10 cellular contexts compared by ENCODE assay signal in the genomic region with DNA sequence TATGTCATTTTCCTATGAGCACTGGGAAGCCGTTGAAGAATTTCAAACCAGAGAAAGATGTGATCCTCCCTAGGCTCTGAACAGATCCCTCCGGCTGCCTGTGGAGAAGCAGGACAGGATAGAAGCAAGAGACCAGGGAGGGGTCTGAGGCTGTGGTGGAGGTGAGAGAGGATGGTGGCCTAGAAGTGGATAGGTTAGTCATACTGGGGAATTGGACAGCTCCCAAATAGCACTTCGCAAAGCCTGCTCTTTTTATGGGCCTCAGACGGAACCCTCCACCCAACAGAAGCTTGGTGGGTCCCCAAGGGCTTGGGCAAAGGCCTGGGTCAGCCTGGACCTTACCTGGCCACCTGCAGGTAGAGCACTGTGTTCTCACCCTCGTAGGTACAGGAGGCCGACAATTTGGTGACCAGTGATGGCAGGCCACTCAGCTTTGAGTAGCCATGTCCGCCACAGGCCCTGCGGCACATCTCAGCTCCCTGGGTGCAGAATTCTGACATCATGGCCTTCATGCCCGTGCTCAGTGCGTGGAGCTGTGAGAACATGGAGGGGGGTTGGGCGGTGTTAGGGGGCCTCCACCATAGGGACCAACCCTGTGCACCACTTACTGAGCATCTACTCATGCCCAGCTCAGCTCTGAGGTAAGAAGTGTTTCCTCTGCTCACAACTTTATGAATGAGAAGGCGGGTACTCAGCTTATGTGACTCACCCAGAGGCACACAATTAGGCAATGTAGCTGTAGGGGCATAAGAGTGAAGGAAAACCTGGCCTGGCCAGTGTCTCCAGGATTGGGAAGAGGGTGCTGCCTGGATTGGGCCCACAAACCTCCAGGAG. TPM values are rescaled to one million over a fixed set of nuclear protein-coding genes. Genes with fewer than 3 reads are reported as not detected.
DNase-seq lines count a peak whose midpoint lies in the region; ATAC-seq and TF ChIP-seq lines count a peak whose summit lies in the region.
"Had no signal": no experiment of that assay in that cellular context is flagged by ENCODE, and none has a peak within 500 bp of the region (broad histone marks: within the 10 kb centered on the region; RNA-seq: fewer than 3 reads in every experiment).

No MANE protein-coding gene starts in this region.

- H3K36me3 ChIP-seq in left lung, result no peaks in the 10 kb centered on the region
- peaks cover 0 to 100% (median 7%) of the 10 kb centered on the region in 3 donors for H3K36me3 ChIP-seq in tibial nerve

- H3K4me1 ChIP-seq in left lung, result peaks cover 5 to 18% of the 10 kb centered on the region in 2 donors
- H3K4me1 ChIP-seq in tibial nerve, result peaks cover 0 to 18% (median 0%) of the 10 kb centered on the region in 4 donors

- H3K27me3 ChIP-seq in left lung (no peaks in the 10 kb centered on the region), tibial nerve (no peaks in the 10 kb centered on the region)

- in situ Hi-C loops in astrocyte of the cerebellum (cut with HindIII; ENCODE audit: low sequenced_read_pairs), result no loop called here

- intact Hi-C loops in left lung (cut with DNase I), result no loop called here
- intact Hi-C loops in posterior cingulate gyrus (cut with DNase I), result no loop called here

- no peaks in the 10 kb centered on the region for H3K9me3 ChIP-seq in left lung
- H3K9me3 ChIP-seq in tibial nerve, result no peaks in the 10 kb centered on the region

- peak; percentile 86 for ATAC-seq in left lung

- no peak overlapping the region for H3K27ac ChIP-seq in left lung
- no peak overlapping the region for H3K27ac ChIP-seq in tibial nerve

- TF ChIP-seq POLR2A in tibial nerve (IDR thresholded peaks at IDR 0.05), result no peak

- peak in 1 of 2 donors; percentile 18 for TF ChIP-seq EP300 in tibial nerve (IDR thresholded peaks at IDR 0.05)

- DNase-seq in CD1c-positive myeloid dendritic cell (ENCODE audit: extremely low spot score) (peak; percentile 79), Kasumi-1 (lab: John Stamatoyannopoulos, UW) (peak; percentile 93), astrocyte of the cerebellum (ENCODE audit: low read depth) (peak; percentile 71), left lung (no peak), tibial nerve (ENCODE audit: low spot score in 2 of 2) (no peak), GDM1 (lab: John Stamatoyannopoulos, UW) (no peak), activated gamma-delta T cell treated with Interleukin-2 at 50 U/mL for 16 hours (no peak), posterior cingulate gyrus (no peak)
- DNase-seq: activated CD4-positive, alpha-beta T cell treated with anti-CD3 and anti-CD28 coated beads, Interleukin-2, amount 50 U/mL, for 1 hour; hippocampal formation had no signal

- no peak overlapping the region for H3K4me3 ChIP-seq in astrocyte of the cerebellum (ENCODE audit: low read depth, low read length)
- H3K4me3 ChIP-seq in left lung, result no peak overlapping the region
- H3K4me3 ChIP-seq in tibial nerve, result no peak overlapping the region

- 73 to 81% methylated on average over 12 of the region's 12 CpGs for WGBS in tibial nerve, 2 donors

- no peak for TF ChIP-seq CTCF in astrocyte of the cerebellum (IDR thresholded peaks at IDR 0.05; ENCODE audit: low read depth, low read length, missing control alignments)
- TF ChIP-seq CTCF in left lung (IDR thresholded peaks at IDR 0.05), result no peak
- no peak for TF ChIP-seq CTCF in tibial nerve (IDR thresholded peaks at IDR 0.05)

RNA-seq across cellular contexts. Expression of gene ACOX2, which starts 10.6 kb away (rescaled TPM):
- total RNA-seq in left lung (10 to 100 TPM in 1 of 2 donors, 1 to 10 TPM in 1; 9.8 to 31.0 TPM), tibial nerve (10 to 100 TPM; 18.6 to 43.1 (median 36.1) TPM)

RNA-seq across cellular contexts. Expression of gene KCTD6, which starts 34.4 kb away (rescaled TPM):
- 10 to 100 TPM in 1 of 2 donors, 1 to 10 TPM in 1; 8.1 to 10.7 TPM for total RNA-seq in left lung
- total RNA-seq in tibial nerve, result 10 to 100 TPM; 16.1 to 19.4 (median 17.8) TPM

RNA-seq across cellular contexts. Expression of gene FAM107A, which starts 50.9 kb away (rescaled TPM):
- total RNA-seq in left lung (10 to 100 TPM in 1 of 2 donors, 1 to 10 TPM in 1; 9.2 to 46.5 TPM), tibial nerve (100 to 1,000 TPM; 147 to 305 (median 227) TPM)

Comparison
In these comparisons a context has a peak if more than half of its experiments do, and no peak if none do; other contexts are left out.
1. DNase-seq: peak in CD1c-positive myeloid dendritic cell (single experiment), Kasumi-1 (2 of 2) and astrocyte of the cerebellum (single experiment); none in left lung (0 of 2), tibial nerve (0 of 2), GDM1 (single experiment), activated gamma-delta T cell treated with Interleukin-2 at 50 U/mL for 16 hours (single experiment) and posterior cingulate gyrus (0 of 10).